In the genomic region with DNA sequence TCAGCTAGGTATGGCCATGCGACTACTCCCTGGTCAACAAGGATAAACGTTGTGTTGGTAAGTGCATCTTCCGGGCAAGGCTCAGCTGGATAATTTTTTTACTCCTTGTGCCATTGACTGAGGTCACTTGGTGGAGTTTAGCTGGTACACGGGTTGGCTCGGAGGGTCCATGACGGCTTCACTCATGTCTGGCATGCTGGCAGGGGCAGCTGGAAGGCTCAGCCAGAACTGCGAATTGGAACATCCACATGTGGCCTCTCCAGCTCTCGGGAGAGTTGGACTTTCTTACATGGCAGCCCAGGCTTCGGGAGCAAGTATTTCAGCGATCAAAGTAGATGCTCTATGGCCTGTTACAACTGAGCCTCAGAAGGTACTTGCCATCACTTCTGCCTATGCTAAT, we compare ENCODE assay signal across 1 cellular context.
TF ChIP-seq lines count a peak whose summit lies in the region.

No MANE protein-coding gene starts in this region.

TF ChIP-seq in K562, 482 proteins besides CTCF, POLR2A, EP300 and RAD21:
- TF ChIP-seq ZNF696 (CRISPR knock-in tag; conservative IDR thresholded peaks at IDR 0.05) (no peak), ZNF695 (CRISPR knock-in tag; IDR thresholded peaks at IDR 0.05) (no peak), FOXJ3 (CRISPR knock-in tag; IDR thresholded peaks at IDR 0.05) (no peak), MXI1 (IDR thresholded peaks at IDR 0.05; ENCODE audit: low read depth, low read length) (no peak), XRCC3 (IDR thresholded peaks at IDR 0.05) (no peak), CBX2 (IDR thresholded peaks at IDR 0.05; ENCODE audit: insufficient read depth, low read length, poor library complexity, severe bottlenecking) (no peak), HNRNPH1 (optimal IDR thresholded peaks at IDR 0.05; ENCODE audit: low read depth, low read length) (no peak), POLR2AphosphoS5 (IDR thresholded peaks at IDR 0.05; ENCODE audit: control insufficient read depth, insufficient read depth, low read depth, low read length) (no peak), CTBP1 (IDR thresholded peaks at IDR 0.05; ENCODE audit: borderline replicate concordance) (no peak), KAT2B (IDR thresholded peaks at IDR 0.05; ENCODE audit: low read depth, low read length) (no peak), SETDB1 (IDR thresholded peaks at IDR 0.05; ENCODE audit: low read length) (no peak), NFRKB (IDR thresholded peaks at IDR 0.05; ENCODE audit: low read depth) (no peak), ZNF444 (CRISPR knock-in tag; IDR thresholded peaks at IDR 0.05) (no peak), ZKSCAN8 (CRISPR knock-in tag; IDR thresholded peaks at IDR 0.05) (no peak), ETV5 (CRISPR knock-in tag; IDR thresholded peaks at IDR 0.05; ENCODE audit: low read depth) (no peak), SRSF3 (IDR thresholded peaks at IDR 0.05; ENCODE audit: insufficient read depth, low read length) (no peak), GATAD2B (IDR thresholded peaks at IDR 0.05; ENCODE audit: borderline replicate concordance) (no peak)
- TF ChIP-seq, protein P1, sequence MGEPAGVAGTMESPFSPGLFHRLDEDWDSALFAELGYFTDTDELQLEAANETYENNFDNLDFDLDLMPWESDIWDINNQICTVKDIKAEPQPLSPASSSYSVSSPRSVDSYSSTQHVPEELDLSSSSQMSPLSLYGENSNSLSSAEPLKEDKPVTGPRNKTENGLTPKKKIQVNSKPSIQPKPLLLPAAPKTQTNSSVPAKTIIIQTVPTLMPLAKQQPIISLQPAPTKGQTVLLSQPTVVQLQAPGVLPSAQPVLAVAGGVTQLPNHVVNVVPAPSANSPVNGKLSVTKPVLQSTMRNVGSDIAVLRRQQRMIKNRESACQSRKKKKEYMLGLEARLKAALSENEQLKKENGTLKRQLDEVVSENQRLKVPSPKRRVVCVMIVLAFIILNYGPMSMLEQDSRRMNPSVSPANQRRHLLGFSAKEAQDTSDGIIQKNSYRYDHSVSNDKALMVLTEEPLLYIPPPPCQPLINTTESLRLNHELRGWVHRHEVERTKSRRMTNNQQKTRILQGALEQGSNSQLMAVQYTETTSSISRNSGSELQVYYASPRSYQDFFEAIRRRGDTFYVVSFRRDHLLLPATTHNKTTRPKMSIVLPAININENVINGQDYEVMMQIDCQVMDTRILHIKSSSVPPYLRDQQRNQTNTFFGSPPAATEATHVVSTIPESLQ (CRISPR knock-in tag; IDR thresholded peaks at IDR 0.05), result no peak
- TF ChIP-seq, protein P2, sequence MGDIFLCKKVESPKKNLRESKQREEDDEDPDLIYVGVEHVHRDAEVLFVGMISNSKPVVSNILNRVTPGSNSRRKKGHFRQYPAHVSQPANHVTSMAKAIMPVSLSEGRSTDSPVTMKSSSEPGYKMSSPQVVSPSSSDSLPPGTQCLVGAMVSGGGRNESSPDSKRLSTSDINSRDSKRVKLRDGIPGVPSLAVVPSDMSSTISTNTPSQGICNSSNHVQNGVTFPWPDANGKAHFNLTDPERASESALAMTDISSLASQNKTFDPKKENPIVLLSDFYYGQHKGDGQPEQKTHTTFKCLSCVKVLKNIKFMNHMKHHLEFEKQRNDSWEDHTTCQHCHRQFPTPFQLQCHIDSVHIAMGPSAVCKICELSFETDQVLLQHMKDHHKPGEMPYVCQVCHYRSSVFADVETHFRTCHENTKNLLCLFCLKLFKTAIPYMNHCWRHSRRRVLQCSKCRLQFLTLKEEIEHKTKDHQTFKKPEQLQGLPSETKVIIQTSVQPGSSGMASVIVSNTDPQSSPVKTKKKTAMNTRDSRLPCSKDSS (IDR thresholded peaks at IDR 0.05; ENCODE audit: low read depth, partially characterized antibody), result no peak
